Comparison of ENCODE assay signal across 23 cellular contexts in the genomic region with DNA sequence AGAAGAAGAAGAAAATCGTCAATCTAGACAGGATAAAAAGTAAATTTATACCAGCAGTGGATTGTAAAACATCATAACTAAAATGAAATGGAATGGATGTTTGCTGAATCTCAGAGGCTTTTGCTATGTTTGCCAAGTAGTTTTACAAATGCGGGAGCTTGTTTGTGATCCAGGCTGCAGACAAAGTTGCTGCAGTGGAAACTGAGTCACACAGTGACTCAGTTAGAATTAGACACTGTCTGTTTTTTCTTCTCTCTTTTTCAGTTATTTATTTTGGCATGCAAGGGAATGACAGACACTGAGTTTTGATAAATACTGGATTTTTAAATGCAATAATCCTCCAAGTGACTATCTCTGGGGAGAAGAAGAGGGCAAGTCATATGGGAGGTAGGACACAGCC. TPM values are rescaled to one million over a fixed set of nuclear protein-coding genes. Genes with fewer than 3 reads are reported as not detected.
"Had no signal": no experiment of that assay in that cellular context is flagged by ENCODE, and none has a peak within 500 bp of the region (broad histone marks: within the 10 kb centered on the region; RNA-seq: fewer than 3 reads in every experiment).

No MANE protein-coding gene starts in this region.

- H3K27ac ChIP-seq: heart left ventricle, suprapubic skin, upper lobe of left lung had no signal

- H3K27ac Mint-ChIP-seq: activated B cell treated with CpG ODN at 0.5 μM for 24 hours; activated CD8-positive, alpha-beta T cell treated with anti-CD3 and anti-CD28 coated beads for 36 hours; activated naive CD8-positive, alpha-beta T cell treated with anti-CD3 and anti-CD28 coated beads, Interleukin-2, amount 10 ng/mL, durations not matched to agents 7 days and 5 days; activated T-cell treated with anti-CD3 and anti-CD28 coated beads, Interleukin-2, amount 50 U/mL, for 72 hours; naive thymus-derived CD8-positive, alpha-beta T cell; progenitor cell of endocrine pancreas had no signal

- H3K36me3 ChIP-seq: heart left ventricle, suprapubic skin, upper lobe of left lung had no signal

- H3K4me1 Mint-ChIP-seq: activated B cell treated with CpG ODN at 0.5 μM for 24 hours had no signal

- H3K9me3 Mint-ChIP-seq: activated B cell treated with CpG ODN at 0.5 μM for 24 hours; activated CD8-positive, alpha-beta T cell treated with anti-CD3 and anti-CD28 coated beads for 36 hours; activated naive CD8-positive, alpha-beta T cell treated with anti-CD3 and anti-CD28 coated beads, Interleukin-2, amount 10 ng/mL, durations not matched to agents 7 days and 5 days; activated T-cell treated with anti-CD3 and anti-CD28 coated beads, Interleukin-2, amount 50 U/mL, for 72 hours; naive thymus-derived CD8-positive, alpha-beta T cell had no signal

- H3K36me3 Mint-ChIP-seq: activated naive CD8-positive, alpha-beta T cell treated with anti-CD3 and anti-CD28 coated beads, Interleukin-2, amount 10 ng/mL, durations not matched to agents 7 days and 5 days had no signal

- H3K4me3 Mint-ChIP-seq: activated B cell treated with CpG ODN at 0.5 μM for 24 hours; activated CD8-positive, alpha-beta T cell treated with anti-CD3 and anti-CD28 coated beads for 36 hours; activated naive CD8-positive, alpha-beta T cell treated with anti-CD3 and anti-CD28 coated beads, Interleukin-2, amount 10 ng/mL, durations not matched to agents 7 days and 5 days; activated T-cell treated with anti-CD3 and anti-CD28 coated beads, Interleukin-2, amount 50 U/mL, for 72 hours; naive thymus-derived CD8-positive, alpha-beta T cell had no signal

- H3K9me3 ChIP-seq: heart left ventricle, mucosa of descending colon, suprapubic skin, upper lobe of left lung had no signal

- DNase-seq: activated B cell treated with CpG ODN at 0.5 μM for 24 hours; activated CD4-positive, alpha-beta T cell treated with anti-CD3 and anti-CD28 coated beads for 48 hours; activated CD8-positive, alpha-beta memory T cell treated with anti-CD3 and anti-CD28 coated beads, Interleukin-2, amount 50 U/mL, for 4 hours; activated CD8-positive, alpha-beta T cell treated with anti-CD3 and anti-CD28 coated beads for 36 hours; activated gamma-delta T cell treated with Interleukin-2 at 50 U/mL for 16 hours; activated naive CD8-positive, alpha-beta T cell treated with anti-CD3 and anti-CD28 coated beads, Interleukin-2, amount 10 ng/mL, durations not matched to agents 7 days and 5 days; activated T-cell treated with anti-CD3 and anti-CD28 coated beads, Interleukin-2, amount 50 U/mL, for 72 hours; anterior cingulate cortex; caudate nucleus; cortex of kidney; effector CD4-positive, alpha-beta T cell; heart left ventricle; mucosa of descending colon; naive thymus-derived CD8-positive, alpha-beta T cell; nucleus accumbens; right cardiac atrium; stimulated activated naive CD8-positive, alpha-beta T cell treated with anti-CD3 and anti-CD28 coated beads, Interleukin-15, Interleukin-2, amounts not matched to agents 100 U/mL and 50 U/mL, for 24 hours; SW 1271; upper lobe of left lung had no signal

- H3K4me3 ChIP-seq: heart left ventricle, mucosa of descending colon, suprapubic skin, upper lobe of left lung had no signal

- ATAC-seq: activated CD8-positive, alpha-beta T cell treated with anti-CD3 and anti-CD28 coated beads for 36 hours; activated T-cell treated with anti-CD3 and anti-CD28 coated beads, Interleukin-2, amount 50 U/mL, for 72 hours; mucosa of descending colon; naive thymus-derived CD8-positive, alpha-beta T cell; right cardiac atrium; stimulated activated naive CD8-positive, alpha-beta T cell treated with anti-CD3 and anti-CD28 coated beads, Interleukin-15, Interleukin-2, amounts not matched to agents 100 U/mL and 50 U/mL, for 24 hours had no signal

RNA-seq across cellular contexts. Expression of gene PNMA8A, which starts 4.6 kb away (rescaled TPM):
- total RNA-seq: activated B cell treated with CpG ODN at 0.5 μM for 24 hours; activated CD8-positive, alpha-beta T cell treated with anti-CD3 and anti-CD28 coated beads for 36 hours; lung microvascular endothelial cell; T-helper 2 cell treated with Interferon-gamma antibody and Interleukin-4, amounts not matched to agents 100 ng/mL and 5 ng/mL, for 36 hours had no signal
- polyA plus RNA-seq: naive thymus-derived CD8-positive, alpha-beta T cell had no signal

RNA-seq across cellular contexts. Expression of gene PNMA8B, which starts 19.7 kb away (rescaled TPM):
- total RNA-seq: activated CD8-positive, alpha-beta T cell treated with anti-CD3 and anti-CD28 coated beads for 36 hours; T-helper 2 cell treated with Interferon-gamma antibody and Interleukin-4, amounts not matched to agents 100 ng/mL and 5 ng/mL, for 36 hours had no signal

RNA-seq across cellular contexts. Expression of gene PNMA8C, which starts 47.2 kb away (rescaled TPM):
- total RNA-seq: activated B cell treated with CpG ODN at 0.5 μM for 24 hours; activated CD8-positive, alpha-beta T cell treated with anti-CD3 and anti-CD28 coated beads for 36 hours; activated T-cell treated with anti-CD3 and anti-CD28 coated beads, Interleukin-2, amount 50 U/mL, for 72 hours; lung microvascular endothelial cell; naive thymus-derived CD8-positive, alpha-beta T cell; T-helper 2 cell treated with Interferon-gamma antibody and Interleukin-4, amounts not matched to agents 100 ng/mL and 5 ng/mL, for 36 hours had no signal
- polyA plus RNA-seq: naive thymus-derived CD8-positive, alpha-beta T cell had no signal
